In genomic region chr10:244227-244626, GRCh38 we compare ENCODE assay signal across 15 cellular contexts.
DNase-seq lines count a peak whose midpoint lies in the region; TF ChIP-seq lines count a peak whose summit lies in the region.
"Had no signal": no experiment of that assay in that cellular context is flagged by ENCODE, and none has a peak within 500 bp of the region (broad histone marks: within the 10 kb centered on the region; RNA-seq: fewer than 3 reads in every experiment).

No MANE protein-coding gene starts in this region.

- H3K4me3 Mint-ChIP-seq in progenitor cell of endocrine pancreas (ENCODE audit: low read depth) = no peak overlapping the region
- H3K4me3 Mint-ChIP-seq: B cell; CD8-positive, alpha-beta T cell had no signal

- peak; percentile 70 for DNase-seq in globus pallidus (ENCODE audit: low spot score)
- DNase-seq in midbrain (lab: John Stamatoyannopoulos, UW) = peak; percentile 20
- DNase-seq in substantia nigra (lab: John Stamatoyannopoulos, UW) = peak in 2 of 49 donors; percentile 5 to 6
- DNase-seq in AG08396 (ENCODE audit: low spot score) = no peak
- DNase-seq in progenitor cell of endocrine pancreas (ENCODE audit: low spot score, unreplicated experiment) = no peak
- DNase-seq in NCI-H1436 treated with DMSO at 0.1 percent for 48 hours (lab: John Stamatoyannopoulos, UW) = no peak
- DNase-seq in NOMO-1 treated with DMSO at 0.1 percent for 48 hours (lab: John Stamatoyannopoulos, UW; ENCODE audit: unreplicated experiment) = no peak
- DNase-seq: Calu3; CD8-positive, alpha-beta T cell; DMS79 treated with DMSO at 0.1 percent for 48 hours; GF-D8; GM23248 had no signal

- no peaks in the 10 kb centered on the region for H3K27me3 Mint-ChIP-seq in progenitor cell of endocrine pancreas
- H3K27me3 Mint-ChIP-seq: B cell had no signal

- peaks cover 18% of the 10 kb centered on the region for H3K36me3 Mint-ChIP-seq in progenitor cell of endocrine pancreas (ENCODE audit: insufficient read depth)

- H3K27ac ChIP-seq in cingulate gyrus (ENCODE audit: low read depth, low read length) = peak overlapping the region; percentile 33
- peak overlapping the region; percentile 77 for H3K27ac ChIP-seq in substantia nigra (ENCODE audit: low read depth, low read length, poor library complexity, severe bottlenecking)
- H3K27ac ChIP-seq: BLaER1 treated with 17β-estradiol and CSF1 and Interleukin-3, amounts not matched to agents 10 nM and 100 nM; GM23248 had no signal

- no peaks in the 10 kb centered on the region for H3K9me3 Mint-ChIP-seq in progenitor cell of endocrine pancreas (ENCODE audit: low read depth)
- H3K9me3 Mint-ChIP-seq: CD8-positive, alpha-beta T cell had no signal

- H3K4me1 Mint-ChIP-seq in progenitor cell of endocrine pancreas (ENCODE audit: low read depth) = no peaks in the 10 kb centered on the region
- H3K4me1 Mint-ChIP-seq: B cell had no signal

- no peak for TF ChIP-seq CTCF in progenitor cell of endocrine pancreas (IDR thresholded peaks at IDR 0.05; ENCODE audit: unreplicated experiment)

- H3K27ac Mint-ChIP-seq in progenitor cell of endocrine pancreas = no peak overlapping the region
- H3K27ac Mint-ChIP-seq: B cell; CD8-positive, alpha-beta T cell had no signal

Comparison
In these comparisons a context has a peak if more than half of its experiments do, and no peak if none do; other contexts are left out.
1. DNase-seq: peak in globus pallidus (single experiment) and midbrain (single experiment); none in AG08396 (single experiment), progenitor cell of endocrine pancreas (single experiment), NCI-H1436 treated with DMSO at 0.1 percent for 48 hours (single experiment) and NOMO-1 treated with DMSO at 0.1 percent for 48 hours (single experiment).